In genomic region chr12:94545937-94546771, GRCh38 we compare ENCODE assay signal across 8 cellular contexts.
DNase-seq lines count a peak whose midpoint lies in the region; ATAC-seq and TF ChIP-seq lines count a peak whose summit lies in the region.

No MANE protein-coding gene starts in this region.

- H3K4me1 ChIP-seq in right cardiac atrium (ENCODE audit: control insufficient read depth, insufficient read depth, low read length), result no peaks in the 10 kb centered on the region

- no peaks in the 10 kb centered on the region for H3K4me1 Mint-ChIP-seq in activated naive CD8-positive, alpha-beta T cell treated with anti-CD3 and anti-CD28 coated beads, Interleukin-2, amount 50 U/mL, for 24 hours

- H3K27ac ChIP-seq in C4-2B (no peak overlapping the region), right cardiac atrium (ENCODE audit: low read length) (no peak overlapping the region)

- H3K9me3 Mint-ChIP-seq in activated naive CD8-positive, alpha-beta T cell treated with anti-CD3 and anti-CD28 coated beads, Interleukin-2, amount 50 U/mL, for 24 hours, result peaks cover 35% of the 10 kb centered on the region

- H3K4me3 Mint-ChIP-seq in activated naive CD8-positive, alpha-beta T cell treated with anti-CD3 and anti-CD28 coated beads, Interleukin-2, amount 50 U/mL, for 24 hours, result no peak overlapping the region

- no peaks in the 10 kb centered on the region for H3K27me3 ChIP-seq in right cardiac atrium (ENCODE audit: control insufficient read depth, insufficient read depth)

- peaks cover 10% of the 10 kb centered on the region for H3K36me3 Mint-ChIP-seq in activated naive CD8-positive, alpha-beta T cell treated with anti-CD3 and anti-CD28 coated beads, Interleukin-2, amount 50 U/mL, for 24 hours (ENCODE audit: low read depth)

- 50% methylated on average over 17 of the region's 17 CpGs for WGBS in right cardiac atrium

- peak; percentile 57 for DNase-seq in NAMALWA (ENCODE audit: low spot score)
- DNase-seq in amniotic epithelial cell (ENCODE audit: low read depth), result peak; percentile 77
- DNase-seq in right cardiac atrium, result peak in 1 of 3 donors; percentile 36
- peak; percentile 60 for DNase-seq in pulmonary artery endothelial cell (ENCODE audit: low read depth, low spot score)
- DNase-seq in activated CD4-positive, alpha-beta T cell treated with anti-CD3 and anti-CD28 coated beads, Interleukin-2, amount 50 U/mL, for 1 hour, result no peak
- no peak for DNase-seq in activated naive CD8-positive, alpha-beta T cell treated with anti-CD3 and anti-CD28 coated beads, Interleukin-2, amount 50 U/mL, for 24 hours

- no peaks in the 10 kb centered on the region for H3K27me3 Mint-ChIP-seq in activated naive CD8-positive, alpha-beta T cell treated with anti-CD3 and anti-CD28 coated beads, Interleukin-2, amount 50 U/mL, for 24 hours

- peak; percentile 65 for TF ChIP-seq CTCF in C4-2B (conservative IDR thresholded peaks at IDR 0.05)

- H3K9me3 ChIP-seq in right cardiac atrium (ENCODE audit: control insufficient read depth, low read length), result no peaks in the 10 kb centered on the region

- ATAC-seq in GM19395 (IDR thresholded peaks at IDR 0.05; ENCODE audit: unreplicated experiment), result peak; percentile 58
- peak; percentile 91 to 97 for ATAC-seq in right cardiac atrium
- ATAC-seq in activated naive CD8-positive, alpha-beta T cell treated with anti-CD3 and anti-CD28 coated beads, Interleukin-2, amount 50 U/mL, for 24 hours, result no peak

- intact Hi-C loops in right cardiac atrium (cut with DNase I), result loop anchor here (5.0 to 10.0 kb wide), 3 partner anchors 216 to 221 kb away; no protein-coding TSS in a partner anchor

- H3K27ac Mint-ChIP-seq in activated naive CD8-positive, alpha-beta T cell treated with anti-CD3 and anti-CD28 coated beads, Interleukin-2, amount 50 U/mL, for 24 hours, result no peak overlapping the region

- H3K4me3 ChIP-seq in right cardiac atrium (ENCODE audit: low read length), result no peak overlapping the region

Comparison
In these comparisons a context has a peak if more than half of its experiments do, and no peak if none do; other contexts are left out.
1. DNase-seq: peak in NAMALWA (single experiment), amniotic epithelial cell (single experiment) and pulmonary artery endothelial cell (single experiment); none in activated CD4-positive, alpha-beta T cell treated with anti-CD3 and anti-CD28 coated beads, Interleukin-2, amount 50 U/mL, for 1 hour (single experiment) and activated naive CD8-positive, alpha-beta T cell treated with anti-CD3 and anti-CD28 coated beads, Interleukin-2, amount 50 U/mL, for 24 hours (single experiment).